In genomic region chr9:5851445-5851844, GRCh38 we compare ENCODE assay signal across 8 cellular contexts. TPM values are rescaled to one million over a fixed set of nuclear protein-coding genes. Genes with fewer than 3 reads are reported as not detected.
DNase-seq lines count a peak whose midpoint lies in the region; ATAC-seq and TF ChIP-seq lines count a peak whose summit lies in the region.

No MANE protein-coding gene starts in this region.

- H3K4me1 ChIP-seq in adrenal gland (replicated peaks in 1 of 2), result peaks cover 12 to 14% of the 10 kb centered on the region in 2 donors
- no peaks in the 10 kb centered on the region for H3K4me1 ChIP-seq in HAP-1

- no peak overlapping the region for H3K4me3 ChIP-seq in adrenal gland
- no peak overlapping the region for H3K4me3 ChIP-seq in HAP-1

- WGBS in adrenal gland, 4 donors, result 53 to 81% (median 72%) methylated on average over 2 of the region's 2 CpGs

- H3K9me3 ChIP-seq in adrenal gland (replicated peaks in 1 of 3) (no peaks in the 10 kb centered on the region), HAP-1 (no peaks in the 10 kb centered on the region)

- intact Hi-C loops in adrenal gland (cut with DNase I), result no loop called here

- ATAC-seq in GM18502 (IDR thresholded peaks at IDR 0.05; ENCODE audit: poor library complexity, unreplicated experiment) (peak; percentile 95), GM21786 (IDR thresholded peaks at IDR 0.05; ENCODE audit: unreplicated experiment) (peak; percentile 92)

- no peak for TF ChIP-seq POLR2A in adrenal gland (IDR thresholded peaks at IDR 0.05)

- in situ Hi-C loops in HAP-1 (cut with MboI; ENCODE audit: low sequenced_read_pairs), result no loop called here

- no peaks in the 10 kb centered on the region for H3K36me3 ChIP-seq in adrenal gland (replicated peaks in 1 of 2)
- no peaks in the 10 kb centered on the region for H3K36me3 ChIP-seq in HAP-1 (replicated peaks)

- no peak for TF ChIP-seq CTCF in adrenal gland (IDR thresholded peaks at IDR 0.05)

- DNase-seq in LHCN-M2 (ENCODE audit: low read depth), result peak; percentile 91
- DNase-seq in adrenal gland, result peak in 6 of 7 donors; percentile 46 to 70 (median 63)
- peak; percentile 14 for DNase-seq in stimulated activated CD8-positive, alpha-beta memory T cell treated with anti-CD3 and anti-CD28 coated beads, Interleukin-12 subunit alpha, Interleukin-12 subunit beta, amount 100 ng/mL, for 1 hour (ENCODE audit: low read depth)
- no peak for DNase-seq in SW 1271 (lab: John Stamatoyannopoulos, UW)
- DNase-seq in NCI-H510A (lab: John Stamatoyannopoulos, UW), result no peak
- DNase-seq in HAP-1 (ENCODE audit: low spot score in 2 of 2), result no peak

- no peaks in the 10 kb centered on the region for H3K27me3 ChIP-seq in adrenal gland
- H3K27me3 ChIP-seq in HAP-1 (ENCODE audit: low read depth), result no peaks in the 10 kb centered on the region

- peak overlapping the region in 3 of 5 donors; percentile 9 to 55 (median 34) for H3K27ac ChIP-seq in adrenal gland

RNA-seq across cellular contexts. Expression of gene ERMP1, which starts 18.5 kb away (rescaled TPM):
- 5.1 and 8.1 TPM in 2 replicates for total RNA-seq in LHCN-M2 (2014; rRNA removed)
- 1.4 TPM for polyA plus RNA-seq in LHCN-M2 (2012)
- total RNA-seq in adrenal gland, result 100 to 1,000 TPM in 1 of 8 donors, 10 to 100 TPM in 7; 26.9 to 120 (median 38.6) TPM
- 10 to 100 TPM in 1 of 3 donors, 1 to 10 TPM in 2; 6.0 to 73.1 (median 6.4) TPM for polyA plus RNA-seq in adrenal gland

RNA-seq across cellular contexts. Expression of gene MLANA, which starts 39.2 kb away (rescaled TPM):
- total RNA-seq in LHCN-M2 (2014; rRNA removed), result 0.11 TPM in 1 of 2 replicates, not detected in the other
- 0.07 TPM for polyA plus RNA-seq in LHCN-M2 (2012)
- total RNA-seq in adrenal gland, result not detected
- not detected for polyA plus RNA-seq in adrenal gland

Comparison
In these comparisons a context has a peak if more than half of its experiments do, and no peak if none do; other contexts are left out.
1. DNase-seq: peak in LHCN-M2 (single experiment), adrenal gland (6 of 7) and stimulated activated CD8-positive, alpha-beta memory T cell treated with anti-CD3 and anti-CD28 coated beads, Interleukin-12 subunit alpha, Interleukin-12 subunit beta, amount 100 ng/mL, for 1 hour (single experiment); none in SW 1271 (0 of 2), NCI-H510A (single experiment) and HAP-1 (0 of 2).